ENCODE assay signal across 1 cellular context in genomic region chr1:15354580-15354965, GRCh38.
TF ChIP-seq lines count a peak whose summit lies in the region.

No MANE protein-coding gene starts in this region.

TF ChIP-seq in HCT116, 20 proteins besides CTCF, POLR2A, EP300 and RAD21 (continued from another document):
- TF ChIP-seq, protein P1, sequence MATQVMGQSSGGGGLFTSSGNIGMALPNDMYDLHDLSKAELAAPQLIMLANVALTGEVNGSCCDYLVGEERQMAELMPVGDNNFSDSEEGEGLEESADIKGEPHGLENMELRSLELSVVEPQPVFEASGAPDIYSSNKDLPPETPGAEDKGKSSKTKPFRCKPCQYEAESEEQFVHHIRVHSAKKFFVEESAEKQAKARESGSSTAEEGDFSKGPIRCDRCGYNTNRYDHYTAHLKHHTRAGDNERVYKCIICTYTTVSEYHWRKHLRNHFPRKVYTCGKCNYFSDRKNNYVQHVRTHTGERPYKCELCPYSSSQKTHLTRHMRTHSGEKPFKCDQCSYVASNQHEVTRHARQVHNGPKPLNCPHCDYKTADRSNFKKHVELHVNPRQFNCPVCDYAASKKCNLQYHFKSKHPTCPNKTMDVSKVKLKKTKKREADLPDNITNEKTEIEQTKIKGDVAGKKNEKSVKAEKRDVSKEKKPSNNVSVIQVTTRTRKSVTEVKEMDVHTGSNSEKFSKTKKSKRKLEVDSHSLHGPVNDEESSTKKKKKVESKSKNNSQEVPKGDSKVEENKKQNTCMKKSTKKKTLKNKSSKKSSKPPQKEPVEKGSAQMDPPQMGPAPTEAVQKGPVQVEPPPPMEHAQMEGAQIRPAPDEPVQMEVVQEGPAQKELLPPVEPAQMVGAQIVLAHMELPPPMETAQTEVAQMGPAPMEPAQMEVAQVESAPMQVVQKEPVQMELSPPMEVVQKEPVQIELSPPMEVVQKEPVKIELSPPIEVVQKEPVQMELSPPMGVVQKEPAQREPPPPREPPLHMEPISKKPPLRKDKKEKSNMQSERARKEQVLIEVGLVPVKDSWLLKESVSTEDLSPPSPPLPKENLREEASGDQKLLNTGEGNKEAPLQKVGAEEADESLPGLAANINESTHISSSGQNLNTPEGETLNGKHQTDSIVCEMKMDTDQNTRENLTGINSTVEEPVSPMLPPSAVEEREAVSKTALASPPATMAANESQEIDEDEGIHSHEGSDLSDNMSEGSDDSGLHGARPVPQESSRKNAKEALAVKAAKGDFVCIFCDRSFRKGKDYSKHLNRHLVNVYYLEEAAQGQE (IDR thresholded peaks at IDR 0.05; ENCODE audit: low read depth) = no peak
- no peak for TF ChIP-seq CBX3 (IDR thresholded peaks at IDR 0.05; ENCODE audit: low read depth)
TF ChIP-seq in HCT116: peak in this region for 0.
